In the genomic region with DNA sequence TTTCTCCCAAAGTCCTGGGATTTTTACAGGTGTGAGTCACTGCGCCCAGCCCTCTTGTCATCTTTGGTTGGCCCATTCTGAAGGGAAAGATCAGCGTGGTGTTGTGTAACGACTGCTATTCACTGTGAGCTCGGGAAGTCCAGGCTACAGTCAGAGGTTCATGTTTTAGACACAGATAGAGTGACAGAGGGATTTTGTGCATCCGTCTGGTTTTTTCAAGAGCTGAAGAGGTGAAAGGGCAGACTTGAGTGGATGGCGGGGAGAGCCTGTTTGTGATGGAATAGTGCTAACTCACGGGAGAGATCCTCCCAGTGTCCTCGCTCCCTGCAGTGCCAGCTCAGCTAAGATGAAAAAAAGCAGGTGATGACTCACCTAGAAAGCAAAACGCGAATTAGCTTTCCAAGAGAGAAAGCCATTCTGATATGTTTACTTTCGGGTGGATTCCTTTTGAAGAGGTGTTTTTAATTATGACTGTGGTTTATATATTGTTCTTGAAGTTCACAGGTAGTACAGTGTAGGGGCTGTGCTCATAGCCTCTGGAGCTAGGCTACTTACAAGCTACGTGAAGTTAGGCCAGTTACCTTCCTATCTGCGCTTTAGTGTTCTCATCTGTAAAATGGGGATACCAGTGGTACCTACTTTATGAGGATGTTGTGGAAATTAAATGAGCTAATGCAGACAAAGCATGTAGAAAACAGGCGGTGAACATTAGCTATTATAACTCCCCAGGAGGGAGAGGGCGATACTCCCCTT, we compare ENCODE assay signal across 12 cellular contexts.
DNase-seq lines count a peak whose midpoint lies in the region; ATAC-seq and TF ChIP-seq lines count a peak whose summit lies in the region.
"Had no signal": no experiment of that assay in that cellular context is flagged by ENCODE, and none has a peak within 500 bp of the region (broad histone marks: within the 10 kb centered on the region; RNA-seq: fewer than 3 reads in every experiment).

No MANE protein-coding gene starts in this region.

- TF ChIP-seq CTCF in hepatocyte (IDR thresholded peaks at IDR 0.05; ENCODE audit: poor library complexity), result no peak

- H3K4me1 Mint-ChIP-seq in activated naive CD8-positive, alpha-beta T cell treated with anti-CD3 and anti-CD28 coated beads, Interleukin-2, amount 50 U/mL, for 24 hours, result no peaks in the 10 kb centered on the region
- H3K4me1 Mint-ChIP-seq: T-helper 17 cell had no signal

- no peak overlapping the region for H3K4me3 Mint-ChIP-seq in activated naive CD8-positive, alpha-beta T cell treated with anti-CD3 and anti-CD28 coated beads, Interleukin-2, amount 50 U/mL, for 24 hours
- H3K4me3 Mint-ChIP-seq: T-helper 17 cell had no signal

- H3K9me3 ChIP-seq in hepatocyte (ENCODE audit: low read depth), result no peaks in the 10 kb centered on the region
- H3K9me3 ChIP-seq: sigmoid colon had no signal

- no peaks in the 10 kb centered on the region for H3K36me3 Mint-ChIP-seq in activated naive CD8-positive, alpha-beta T cell treated with anti-CD3 and anti-CD28 coated beads, Interleukin-2, amount 50 U/mL, for 24 hours (ENCODE audit: low read depth)

- WGBS in hepatocyte (ENCODE audit: low lambda C conversion rate, missing lambda C conversion rate), result 59% methylated on average over 15 of the region's 15 CpGs

- no peak overlapping the region for H2AFZ ChIP-seq in hepatocyte

- no peaks in the 10 kb centered on the region for H4K20me1 ChIP-seq in hepatocyte (ENCODE audit: insufficient read depth, poor library complexity, severe bottlenecking)

- H3K4me2 ChIP-seq in hepatocyte, result no peak overlapping the region

- H3K9me3 Mint-ChIP-seq in activated naive CD8-positive, alpha-beta T cell treated with anti-CD3 and anti-CD28 coated beads, Interleukin-2, amount 50 U/mL, for 24 hours, result no peaks in the 10 kb centered on the region
- H3K9me3 Mint-ChIP-seq: activated naive CD4-positive, alpha-beta T cell treated with anti-CD3 and anti-CD28 coated beads, Interleukin-2, amount 50 U/mL, for 72 hours had no signal

- H3K27me3 ChIP-seq in hepatocyte, result no peaks in the 10 kb centered on the region
- H3K27me3 ChIP-seq: sigmoid colon had no signal

- no peaks in the 10 kb centered on the region for H3K9me2 ChIP-seq in hepatocyte (replicated peaks; ENCODE audit: insufficient read depth)

- H3K4me1 ChIP-seq in hepatocyte (ENCODE audit: insufficient read depth), result no peaks in the 10 kb centered on the region
- H3K4me1 ChIP-seq: sigmoid colon had no signal

- DNase-seq in DMS53 (lab: John Stamatoyannopoulos, UW) (peak; percentile 97), NCI-H128 (lab: John Stamatoyannopoulos, UW; ENCODE audit: unreplicated experiment) (peak; percentile 47), hepatocyte (ENCODE audit: low spot score) (peak; percentile 76), OCI-M2 (lab: John Stamatoyannopoulos, UW; ENCODE audit: unreplicated experiment) (no peak)
- DNase-seq in activated naive CD8-positive, alpha-beta T cell treated with anti-CD3 and anti-CD28 coated beads, Interleukin-2, amount 50 U/mL, for 24 hours, result no peak
- DNase-seq: DMS 273 treated with DMSO at 0.1 percent for 48 hours, sigmoid colon, T-helper 17 cell had no signal

- ATAC-seq in SK-N-SH treated with all-trans-retinoic acid at 6 μM for 48 hours (peak; percentile 83), HG03342 (IDR thresholded peaks at IDR 0.05; ENCODE audit: unreplicated experiment) (no peak), GM21576 (IDR thresholded peaks at IDR 0.05; ENCODE audit: unreplicated experiment) (no peak)
- no peak for ATAC-seq in activated naive CD8-positive, alpha-beta T cell treated with anti-CD3 and anti-CD28 coated beads, Interleukin-2, amount 50 U/mL, for 24 hours
- ATAC-seq: T-helper 17 cell had no signal

- H3K27me3 Mint-ChIP-seq in activated naive CD8-positive, alpha-beta T cell treated with anti-CD3 and anti-CD28 coated beads, Interleukin-2, amount 50 U/mL, for 24 hours, result peaks cover 10% of the 10 kb centered on the region

- H3K4me3 ChIP-seq in hepatocyte, result no peak overlapping the region
- H3K4me3 ChIP-seq: sigmoid colon had no signal

- H3K79me2 ChIP-seq in hepatocyte, result no peaks in the 10 kb centered on the region

- no peaks in the 10 kb centered on the region for H3K36me3 ChIP-seq in hepatocyte (replicated peaks; ENCODE audit: insufficient read depth, low read depth)
- H3K36me3 ChIP-seq: sigmoid colon had no signal

- no peak overlapping the region for H3K27ac Mint-ChIP-seq in activated naive CD8-positive, alpha-beta T cell treated with anti-CD3 and anti-CD28 coated beads, Interleukin-2, amount 50 U/mL, for 24 hours
- H3K27ac Mint-ChIP-seq: activated naive CD4-positive, alpha-beta T cell treated with anti-CD3 and anti-CD28 coated beads, Interleukin-2, amount 50 U/mL, for 72 hours; T-helper 17 cell had no signal

- peak overlapping the region; percentile 39 for H3K27ac ChIP-seq in hepatocyte
- H3K27ac ChIP-seq: sigmoid colon had no signal

TF ChIP-seq in SK-N-SH treated with all-trans-retinoic acid at 6 μM for 48 hours, 23 proteins besides CTCF, POLR2A, EP300 and RAD21:
- no peak for TF ChIP-seq SNAI2 (CRISPR knock-in tag; IDR thresholded peaks at IDR 0.05)
- no peak for TF ChIP-seq PPARA (CRISPR knock-in tag; IDR thresholded peaks at IDR 0.05; ENCODE audit: borderline replicate concordance)
- TF ChIP-seq TOX (CRISPR knock-in tag; IDR thresholded peaks at IDR 0.05; ENCODE audit: borderline replicate concordance), result no peak
- TF ChIP-seq POU6F1 (CRISPR knock-in tag; IDR thresholded peaks at IDR 0.05; ENCODE audit: borderline replicate concordance, low read depth), result no peak
- no peak for TF ChIP-seq ZFP3 (CRISPR knock-in tag; IDR thresholded peaks at IDR 0.05)
- TF ChIP-seq RARB (CRISPR knock-in tag; IDR thresholded peaks at IDR 0.05), result no peak
- TF ChIP-seq ZNF565 (CRISPR knock-in tag; conservative IDR thresholded peaks at IDR 0.05; ENCODE audit: low read depth), result no peak
- no peak for TF ChIP-seq OSR1 (CRISPR knock-in tag; IDR thresholded peaks at IDR 0.05)
- TF ChIP-seq ZC3H10 (CRISPR knock-in tag; IDR thresholded peaks at IDR 0.05), result no peak
- no peak for TF ChIP-seq ZNF70 (CRISPR knock-in tag; IDR thresholded peaks at IDR 0.05)
- no peak for TF ChIP-seq ARNTL (CRISPR knock-in tag; IDR thresholded peaks at IDR 0.05; ENCODE audit: borderline replicate concordance, low read depth)
- no peak for TF ChIP-seq CREB5 (CRISPR knock-in tag; IDR thresholded peaks at IDR 0.05; ENCODE audit: low read depth)
- TF ChIP-seq, protein P1, sequence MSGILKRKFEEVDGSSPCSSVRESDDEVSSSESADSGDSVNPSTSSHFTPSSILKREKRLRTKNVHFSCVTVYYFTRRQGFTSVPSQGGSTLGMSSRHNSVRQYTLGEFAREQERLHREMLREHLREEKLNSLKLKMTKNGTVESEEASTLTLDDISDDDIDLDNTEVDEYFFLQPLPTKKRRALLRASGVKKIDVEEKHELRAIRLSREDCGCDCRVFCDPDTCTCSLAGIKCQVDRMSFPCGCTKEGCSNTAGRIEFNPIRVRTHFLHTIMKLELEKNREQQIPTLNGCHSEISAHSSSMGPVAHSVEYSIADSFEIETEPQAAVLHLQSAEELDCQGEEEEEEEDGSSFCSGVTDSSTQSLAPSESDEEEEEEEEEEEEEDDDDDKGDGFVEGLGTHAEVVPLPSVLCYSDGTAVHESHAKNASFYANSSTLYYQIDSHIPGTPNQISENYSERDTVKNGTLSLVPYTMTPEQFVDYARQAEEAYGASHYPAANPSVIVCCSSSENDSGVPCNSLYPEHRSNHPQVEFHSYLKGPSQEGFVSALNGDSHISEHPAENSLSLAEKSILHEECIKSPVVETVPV (CRISPR knock-in tag; IDR thresholded peaks at IDR 0.05), result no peak

Comparison
In these comparisons a context has a peak if more than half of its experiments do, and no peak if none do; other contexts are left out.
1. DNase-seq: peak in DMS53 (single experiment), NCI-H128 (single experiment) and hepatocyte (single experiment); none in activated naive CD8-positive, alpha-beta T cell treated with anti-CD3 and anti-CD28 coated beads, Interleukin-2, amount 50 U/mL, for 24 hours (single experiment) and OCI-M2 (single experiment).